In genomic region chr22:37163618-37164534, GRCh38 we compare ENCODE assay signal across 9 cellular contexts. TPM values are rescaled to one million over a fixed set of nuclear protein-coding genes. Genes with fewer than 3 reads are reported as not detected.
DNase-seq lines count a peak whose midpoint lies in the region; ATAC-seq and TF ChIP-seq lines count a peak whose summit lies in the region.
"Had no signal": no experiment of that assay in that cellular context is flagged by ENCODE, and none has a peak within 500 bp of the region (broad histone marks: within the 10 kb centered on the region; RNA-seq: fewer than 3 reads in every experiment).

No MANE protein-coding gene starts in this region.

- ATAC-seq in GM21381 (IDR thresholded peaks at IDR 0.05; ENCODE audit: unreplicated experiment) (peak; percentile 34), lower lobe of right lung (peak in 1 of 2 donors; percentile 7)

- H3K9me3 ChIP-seq in OCI-LY3 (ENCODE audit: insufficient read depth, low read length) (no peaks in the 10 kb centered on the region), lower lobe of right lung (no peaks in the 10 kb centered on the region)

- peak overlapping the region; percentile 82 for H3K4me2 ChIP-seq in OCI-LY3 (ENCODE audit: low read length)

- H3K9ac ChIP-seq in OCI-LY3 (ENCODE audit: low read length) = peak overlapping the region; percentile 61

- H3K4me3 ChIP-seq in GM12864 (ENCODE audit: low read depth, low read length) (peak overlapping the region; percentile 5; the same call in 1 of the 2 replicates), OCI-LY3 (ENCODE audit: low read length) (peak overlapping the region; percentile 52), lower lobe of right lung (no peak overlapping the region)

- peaks cover 15% of the 10 kb centered on the region for H3K27me3 ChIP-seq in OCI-LY3 (ENCODE audit: low read depth, low read length)
- no peaks in the 10 kb centered on the region for H3K27me3 ChIP-seq in lower lobe of right lung (ENCODE audit: low read depth)

- TF ChIP-seq CTCF in GM12864 (IDR thresholded peaks at IDR 0.05; ENCODE audit: low read depth, low read length, missing control alignments) (no peak), OCI-LY3 (IDR thresholded peaks at IDR 0.05; ENCODE audit: low read depth, low read length) (no peak), lower lobe of right lung (IDR thresholded peaks at IDR 0.05) (no peak)

- no peaks in the 10 kb centered on the region for H3K79me2 ChIP-seq in OCI-LY3 (ENCODE audit: low read length)

- DNase-seq in GM12864 (ENCODE audit: low read depth) (peak; percentile 91), lower lobe of right lung (peak; percentile 35), NCI-H2029 (lab: John Stamatoyannopoulos, UW) (no peak), caudate nucleus (lab: John Stamatoyannopoulos, UW) (no peak), CD1c-positive myeloid dendritic cell (ENCODE audit: extremely low spot score) (no peak), HT-29 (ENCODE audit: low spot score) (no peak)

- H3K36me3 ChIP-seq in OCI-LY3 (replicated peaks; ENCODE audit: low read depth, low read length) = no peaks in the 10 kb centered on the region
- no peaks in the 10 kb centered on the region for H3K36me3 ChIP-seq in lower lobe of right lung

- H3K27ac ChIP-seq in OCI-LY3 (ENCODE audit: low read length) = peak overlapping the region; percentile 92
- peak overlapping the region; percentile 11 for H3K27ac ChIP-seq in lower lobe of right lung
- no peak overlapping the region for H3K27ac ChIP-seq in caudate nucleus (ENCODE audit: low read depth, low read length)

- intact Hi-C loops in lower lobe of right lung (cut with DNase I) = no loop called here

- H3K4me1 ChIP-seq in OCI-LY3 (ENCODE audit: low read length) (peaks cover 74% of the 10 kb centered on the region), lower lobe of right lung (peaks cover 10% of the 10 kb centered on the region)

- H2AFZ ChIP-seq in OCI-LY3 (ENCODE audit: low read depth, low read length) = peak overlapping the region; percentile 69

- no peaks in the 10 kb centered on the region for H4K20me1 ChIP-seq in OCI-LY3 (ENCODE audit: insufficient read depth, low read length)

RNA-seq across cellular contexts. Expression of gene IL2RB, which starts 14.2 kb away (rescaled TPM):
- 10.2 TPM for total RNA-seq in lower lobe of right lung
- total RNA-seq in HT-29 (2014; rRNA removed; shearing (Covaris generic)) = not detected in 2 replicates
- total RNA-seq: NCI-H460 had no signal

RNA-seq across cellular contexts. Expression of gene C1QTNF6, which starts 24.2 kb away (rescaled TPM):
- 5.3 TPM for total RNA-seq in lower lobe of right lung
- total RNA-seq in HT-29 (2014; rRNA removed; shearing (Covaris generic)) = 7.1 and 8.3 TPM in 2 replicates

RNA-seq across cellular contexts. Expression of gene SSTR3, which starts 48.4 kb away (rescaled TPM):
- total RNA-seq in lower lobe of right lung = not detected
- not detected in 2 replicates for total RNA-seq in HT-29 (2014; rRNA removed; shearing (Covaris generic))
- total RNA-seq: NCI-H460 had no signal

RNA-seq across cellular contexts. Expression of gene TMPRSS6, which starts 54.4 kb away (rescaled TPM):
- 0.53 TPM for total RNA-seq in lower lobe of right lung
- total RNA-seq in HT-29 (2014; rRNA removed; shearing (Covaris generic)) = not detected in 2 replicates
- total RNA-seq: NCI-H460 had no signal

Comparison
In these comparisons a context has a peak if more than half of its experiments do, and no peak if none do; other contexts are left out.
1. DNase-seq: peak in GM12864 (single experiment) and lower lobe of right lung (single experiment); none in NCI-H2029 (single experiment), caudate nucleus (0 of 61), CD1c-positive myeloid dendritic cell (single experiment) and HT-29 (single experiment).
2. RNA of gene IL2RB, which starts 14.2 kb away (total RNA-seq): 10.2 TPM in lower lobe of right lung (single experiment); not detected in HT-29; every median in the first group is over 10 times any median in the second.